11 cellular contexts compared by ENCODE assay signal in genomic region chr10:13706175-13706574, GRCh38.
DNase-seq lines count a peak whose midpoint lies in the region; ATAC-seq, FAIRE-seq and TF ChIP-seq lines count a peak whose summit lies in the region.
"Had no signal": no experiment of that assay in that cellular context is flagged by ENCODE, and none has a peak within 500 bp of the region (broad histone marks: within the 10 kb centered on the region; RNA-seq: fewer than 3 reads in every experiment).

No MANE protein-coding gene starts in this region.

- H3K36me3 ChIP-seq in keratinocyte (ENCODE audit: control insufficient read depth in 2 of 2, extremely low read depth in 1 of 2, insufficient read depth in 2 of 2, low read length in 2 of 2) (no peaks in the 10 kb centered on the region), gastrocnemius medialis (no peaks in the 10 kb centered on the region)

- H3K79me2 ChIP-seq in H9 (ENCODE audit: insufficient read depth, low read length) (no peaks in the 10 kb centered on the region), keratinocyte (ENCODE audit: control insufficient read depth, insufficient read depth, low read length) (peaks cover 15% of the 10 kb centered on the region)

- peaks cover 12% of the 10 kb centered on the region for H3K23me2 ChIP-seq in H9 (ENCODE audit: insufficient read length, low read depth, low read length, poor library complexity, severe bottlenecking)

- no peak overlapping the region for H4K8ac ChIP-seq in H9 (replicated peaks; ENCODE audit: insufficient read length, low read depth, low read length)

- no peak for FAIRE-seq in keratinocyte (lab: Jason Lieb, UNC)

- no peak overlapping the region for H3K18ac ChIP-seq in H9 (ENCODE audit: insufficient read length, low read depth, low read length)

- in situ Hi-C loops in gastrocnemius medialis (cut with MboI; ENCODE audit: low sequenced_read_pairs in 4 of 4): no loop called here

- no peak overlapping the region for H2BK5ac ChIP-seq in H9 (ENCODE audit: insufficient read length, low read length)

- peaks cover 2% of the 10 kb centered on the region; the same call in 1 of the 2 replicates for H3K4me1 ChIP-seq in H9 (ENCODE audit: insufficient read depth, low read length)
- peaks cover 56% of the 10 kb centered on the region for H3K4me1 ChIP-seq in keratinocyte (ENCODE audit: control insufficient read depth, extremely low read depth, insufficient read depth, low read length)
- H3K4me1 ChIP-seq in gastrocnemius medialis: peaks cover 26 to 27% of the 10 kb centered on the region in 2 donors

- no peak overlapping the region for H3T11ph ChIP-seq in H9 (ENCODE audit: low read length)

- no peak overlapping the region for H4K5ac ChIP-seq in H9 (ENCODE audit: insufficient read length, low read depth, low read length)

- no peak overlapping the region for H3K23ac ChIP-seq in H9 (ENCODE audit: insufficient read length, low read depth, low read length)

- H3K4me3 Mint-ChIP-seq in H9: peak overlapping the region; percentile 67 to 90
- peak overlapping the region; percentile 82 to 91 (median 89) for H3K4me3 Mint-ChIP-seq in brain

- H3K27me3 Mint-ChIP-seq in H9 (ENCODE audit: low read depth) (no peaks in the 10 kb centered on the region), brain (no peaks in the 10 kb centered on the region)

- H3K79me1 ChIP-seq in H9 (ENCODE audit: insufficient read depth, low read depth, low read length, poor library complexity, severe bottlenecking): no peaks in the 10 kb centered on the region

- TF ChIP-seq CTCF in H9 (conservative IDR thresholded peaks at IDR 0.05) (no peak), brain (conservative IDR thresholded peaks at IDR 0.05) (no peak), keratinocyte (optimal IDR thresholded peaks at IDR 0.05 in 1 of 3, IDR thresholded peaks at IDR 0.05 in 1 of 3, conservative IDR thresholded peaks at IDR 0.05 in 1 of 3; ENCODE audit: extremely low read depth in 1 of 3, insufficient read depth in 2 of 3, low read length in 3 of 3) (no peak), gastrocnemius medialis (IDR thresholded peaks at IDR 0.05 in 4 of 5, conservative IDR thresholded peaks at IDR 0.05 in 1 of 5) (no peak)

- intact Hi-C loops in gastrocnemius medialis (cut with DNase I; ENCODE audit: low total_unique reads): loop anchor here (2.0 kb wide), 1 partner anchor 21 kb away; no protein-coding TSS in a partner anchor

- H3K4me1 Mint-ChIP-seq in H9: peaks cover 71 to 83% of the 10 kb centered on the region in 2 experiments
- peaks cover 94% of the 10 kb centered on the region for H3K4me1 Mint-ChIP-seq in brain

- H3K27me3 ChIP-seq in H9 (ENCODE audit: insufficient read depth, low read length) (no peaks in the 10 kb centered on the region), keratinocyte (ENCODE audit: control insufficient read depth, extremely low read depth, insufficient read depth, low read length) (no peaks in the 10 kb centered on the region), gastrocnemius medialis (no peaks in the 10 kb centered on the region)

- no peak overlapping the region for H2BK120ac ChIP-seq in H9 (ENCODE audit: low read depth, low read length, poor library complexity, severe bottlenecking)

- H3K14ac ChIP-seq in H9 (ENCODE audit: insufficient read depth, low read length): no peak overlapping the region; the same call in 1 of the 2 replicates

- H3K27ac ChIP-seq in H9 (ENCODE audit: insufficient read length, low read depth, low read length) (no peak overlapping the region), keratinocyte (ENCODE audit: control insufficient read depth, insufficient read depth, low read length) (peak overlapping the region; percentile 66), skin epidermis (peak overlapping the region in 14 of 21 experiments; percentile 1 to 84 (median 70)), gastrocnemius medialis (no peak overlapping the region)

- dilution Hi-C loops in keratinocyte (cut with MboI; ENCODE audit: extremely low pct_ligation_motif_present, low sequenced_read_pairs): no loop called here

- H3K9me3 ChIP-seq in H9 (ENCODE audit: control insufficient read depth, low read depth, low read length): no peaks in the 10 kb centered on the region
- no peaks in the 10 kb centered on the region for H3K9me3 ChIP-seq in keratinocyte (ENCODE audit: control insufficient read depth, low read depth, low read length)
- no peaks in the 10 kb centered on the region for H3K9me3 ChIP-seq in gastrocnemius medialis

- H3K27ac Mint-ChIP-seq in H9: peak overlapping the region; percentile 59 to 94 (median 89); a peak in 6 of 7 replicates
- H3K27ac Mint-ChIP-seq in brain: peak overlapping the region; percentile 87 to 96 (median 95)
- H3K27ac Mint-ChIP-seq: activated CD8-positive, alpha-beta T cell treated with anti-CD3 and anti-CD28 coated beads for 36 hours; stimulated activated effector memory CD8-positive, alpha-beta T cell treated with anti-CD3 and anti-CD28 coated beads, Interleukin-12 subunit alpha, Interleukin-12 subunit beta, amount 100 ng/mL, for 72 hours had no signal

- H4K20me1 ChIP-seq in H9 (ENCODE audit: control insufficient read depth, insufficient read depth, insufficient read length) (no peaks in the 10 kb centered on the region), keratinocyte (ENCODE audit: control insufficient read depth, extremely low read depth, insufficient read depth, low read length) (no peaks in the 10 kb centered on the region)

- WGBS in H9 (ENCODE audit: extremely low coverage, insufficient read length, low lambda C conversion rate): no CpG with 5 or more reads among the region's 4 CpGs

- no peak overlapping the region for H4K91ac ChIP-seq in H9 (ENCODE audit: insufficient read length, low read depth, low read length)

- no peak overlapping the region for H2BK20ac ChIP-seq in H9 (ENCODE audit: low read depth, low read length, poor library complexity, severe bottlenecking)

- H2BK15ac ChIP-seq in H9 (ENCODE audit: low read depth, low read length): no peak overlapping the region

- H2AFZ ChIP-seq in H9 (ENCODE audit: low read length): no peak overlapping the region
- no peak overlapping the region for H2AFZ ChIP-seq in keratinocyte (ENCODE audit: control insufficient read depth, low read length)

- H3K9me3 Mint-ChIP-seq in H9 (no peaks in the 10 kb centered on the region), brain (no peaks in the 10 kb centered on the region)
- H3K9me3 Mint-ChIP-seq: activated CD8-positive, alpha-beta T cell treated with anti-CD3 and anti-CD28 coated beads for 36 hours; stimulated activated effector memory CD8-positive, alpha-beta T cell treated with anti-CD3 and anti-CD28 coated beads, Interleukin-12 subunit alpha, Interleukin-12 subunit beta, amount 100 ng/mL, for 72 hours had no signal

- H3K4me2 ChIP-seq in H9 (ENCODE audit: insufficient read depth, insufficient read length, low read length) (peak overlapping the region; percentile 60), keratinocyte (ENCODE audit: control insufficient read depth, extremely low read depth, insufficient read depth, low read depth, low read length) (peak overlapping the region; percentile 99)

- H3K56ac ChIP-seq in H9 (ENCODE audit: insufficient read length, low read depth, low read length): no peak overlapping the region

- ATAC-seq in GM21515 (IDR thresholded peaks at IDR 0.05; ENCODE audit: unreplicated experiment): no peak
- no peak for ATAC-seq in HG03175 (IDR thresholded peaks at IDR 0.05; ENCODE audit: unreplicated experiment)
- no peak for ATAC-seq in GM21723 (IDR thresholded peaks at IDR 0.05; ENCODE audit: unreplicated experiment)
- no peak for ATAC-seq in gastrocnemius medialis
- ATAC-seq: activated CD8-positive, alpha-beta T cell treated with anti-CD3 and anti-CD28 coated beads for 36 hours; SK-N-SH treated with all-trans-retinoic acid at 6 μM for 48 hours; stimulated activated effector memory CD8-positive, alpha-beta T cell treated with anti-CD3 and anti-CD28 coated beads, Interleukin-12 subunit alpha, Interleukin-12 subunit beta, amount 100 ng/mL, for 72 hours had no signal

- no peak for TF ChIP-seq POLR2A in gastrocnemius medialis (IDR thresholded peaks at IDR 0.05)

- H3K36me3 Mint-ChIP-seq in H9 (ENCODE audit: insufficient read depth in 1 of 3, low read depth in 3 of 3) (peaks cover 8 to 12% (median 8%) of the 10 kb centered on the region in 3 experiments; a peak in 5 of 7 replicates), brain (peaks cover 38% of the 10 kb centered on the region)
- H3K36me3 Mint-ChIP-seq: stimulated activated effector memory CD8-positive, alpha-beta T cell treated with anti-CD3 and anti-CD28 coated beads, Interleukin-12 subunit alpha, Interleukin-12 subunit beta, amount 100 ng/mL, for 72 hours had no signal

- no peak overlapping the region for H2AK5ac ChIP-seq in H9 (ENCODE audit: insufficient read length, low read length)

- H3K4me3 ChIP-seq in keratinocyte (ENCODE audit: control insufficient read depth in 2 of 3, extremely low read depth in 1 of 3, insufficient read depth in 2 of 3, low read depth in 1 of 3, low read length in 3 of 3): peak overlapping the region; percentile 48 to 85 (median 71)
- peak overlapping the region; percentile 14 to 55 (median 41) for H3K4me3 ChIP-seq in skin epidermis
- no peak overlapping the region for H3K4me3 ChIP-seq in gastrocnemius medialis

- H3K9me1 ChIP-seq in keratinocyte (ENCODE audit: control insufficient read depth, extremely low read depth, insufficient read depth, low read length): no peaks in the 10 kb centered on the region

- no peak overlapping the region for H3K9ac ChIP-seq in H9 (ENCODE audit: extremely low read depth, insufficient read length, low read length)
- peak overlapping the region; percentile 79 for H3K9ac ChIP-seq in keratinocyte (ENCODE audit: control insufficient read depth, extremely low read depth, insufficient read depth, low read length)

- H3K4ac ChIP-seq in H9 (ENCODE audit: low read depth, low read length): no peak overlapping the region

- H2BK12ac ChIP-seq in H9 (ENCODE audit: insufficient read length, low read depth, low read length): no peak overlapping the region

- DNase-seq in H9 (no peak), keratinocyte (ENCODE audit: low read depth, low spot score) (no peak), gastrocnemius medialis (no peak)
- DNase-seq: activated CD8-positive, alpha-beta T cell treated with anti-CD3 and anti-CD28 coated beads for 36 hours had no signal

Comparison
In these comparisons a context has a peak if more than half of its experiments do, and no peak if none do; other contexts are left out.
1. H3K27ac ChIP-seq: peak in keratinocyte (single experiment) and skin epidermis (14 of 21); none in H9 (single experiment) and gastrocnemius medialis (0 of 4).
2. H3K4me3 ChIP-seq: peak in keratinocyte (3 of 3) and skin epidermis (7 of 7); none in gastrocnemius medialis (0 of 4).